Comparison of ENCODE assay signal across 9 cellular contexts in the genomic region with DNA sequence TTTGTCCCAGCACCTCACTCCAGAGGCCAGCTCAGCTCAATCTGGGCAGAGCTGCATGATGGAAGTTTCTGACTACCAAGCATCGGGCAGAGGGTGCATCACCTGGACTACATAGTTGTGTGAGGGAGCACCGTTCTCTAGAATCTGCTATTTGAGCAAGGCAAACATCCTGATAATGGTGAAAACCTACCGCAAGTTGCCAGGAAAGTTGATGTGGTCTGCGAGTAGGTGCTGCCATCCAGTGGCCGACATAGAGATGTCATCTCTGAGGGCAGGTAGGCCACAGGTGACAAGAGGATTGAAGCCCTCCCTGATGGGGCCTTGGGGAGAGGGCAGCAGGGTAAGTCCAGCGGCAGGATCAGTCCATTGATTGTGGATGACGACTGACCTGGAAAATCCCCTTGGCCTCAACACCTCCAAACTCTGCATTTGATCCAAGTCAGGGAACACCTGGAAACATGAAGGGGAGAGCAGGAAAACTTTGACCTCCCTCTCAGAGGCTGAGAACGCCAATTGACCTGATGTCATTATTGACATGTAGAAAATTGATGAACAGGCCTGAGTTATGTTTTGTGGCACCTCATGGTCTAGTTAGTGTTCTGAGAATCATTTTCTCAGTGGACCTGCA. TPM values are rescaled to one million over a fixed set of nuclear protein-coding genes. Genes with fewer than 3 reads are reported as not detected.
DNase-seq lines count a peak whose midpoint lies in the region; ATAC-seq and TF ChIP-seq lines count a peak whose summit lies in the region.
"Had no signal": no experiment of that assay in that cellular context is flagged by ENCODE, and none has a peak within 500 bp of the region (broad histone marks: within the 10 kb centered on the region; RNA-seq: fewer than 3 reads in every experiment).

No MANE protein-coding gene starts in this region.

- no peak overlapping the region for H3K4me3 Mint-ChIP-seq in activated CD8-positive, alpha-beta T cell treated with anti-CD3 and anti-CD28 coated beads for 36 hours

- no peak overlapping the region for H3K4ac ChIP-seq in mesendoderm (ENCODE audit: low read depth, low read length)

- H2BK15ac ChIP-seq in mesendoderm (replicated peaks; ENCODE audit: low read depth) = no peak overlapping the region

- no peak overlapping the region for H3K4me2 ChIP-seq in mesendoderm (ENCODE audit: low read length)

- H2BK120ac ChIP-seq in mesendoderm (ENCODE audit: low read depth, low read length) = no peak overlapping the region

- no peaks in the 10 kb centered on the region for H3K4me1 Mint-ChIP-seq in activated CD8-positive, alpha-beta T cell treated with anti-CD3 and anti-CD28 coated beads for 36 hours (ENCODE audit: low read depth)

- no peaks in the 10 kb centered on the region for H3K27me3 ChIP-seq in mesendoderm (ENCODE audit: insufficient read depth, low read length, poor library complexity)

- H3K36me3 ChIP-seq in mesendoderm (ENCODE audit: control insufficient read depth, insufficient read depth, low read length) = no peaks in the 10 kb centered on the region

- DNase-seq in NCI-H2196 (lab: John Stamatoyannopoulos, UW; ENCODE audit: unreplicated experiment) (peak; percentile 0), NCI-H2196 treated with DMSO at 0.1 percent for 48 hours (lab: John Stamatoyannopoulos, UW; ENCODE audit: unreplicated experiment) (no peak), M059J (ENCODE audit: low read depth) (peak; percentile 7), mesendoderm (peak; percentile 77), GOT3 (lab: John Stamatoyannopoulos, UW) (no peak), NCI-H1694 (lab: John Stamatoyannopoulos, UW) (no peak)
- peak; percentile 52 for DNase-seq in activated CD8-positive, alpha-beta T cell treated with anti-CD3 and anti-CD28 coated beads for 36 hours

- CTCF ChIA-PET in activated CD8-positive, alpha-beta T cell treated with anti-CD3 and anti-CD28 coated beads for 36 hours (lab: Charles Lee) = interaction anchor here (0.8 to 1.3 kb wide), 4 partner anchors 9 to 149 kb away, joined by 3 to 5 read pairs (median 3); no protein-coding TSS in a partner anchor

- H3K27ac ChIP-seq in mesendoderm (ENCODE audit: low read depth, low read length) = no peak overlapping the region

- peaks cover 9% of the 10 kb centered on the region for H3K27me3 Mint-ChIP-seq in activated CD8-positive, alpha-beta T cell treated with anti-CD3 and anti-CD28 coated beads for 36 hours

- no peak overlapping the region for H3K4me3 ChIP-seq in mesendoderm (ENCODE audit: low read length)

- H4K5ac ChIP-seq in mesendoderm (ENCODE audit: low read length) = no peak overlapping the region

- H3K9me3 Mint-ChIP-seq in activated CD8-positive, alpha-beta T cell treated with anti-CD3 and anti-CD28 coated beads for 36 hours = no peaks in the 10 kb centered on the region

- no peak overlapping the region for H4K8ac ChIP-seq in mesendoderm (ENCODE audit: low read depth, low read length)

- no peaks in the 10 kb centered on the region for H3K79me1 ChIP-seq in mesendoderm (ENCODE audit: low read length)

- H3K79me2 ChIP-seq in mesendoderm (ENCODE audit: control insufficient read depth, insufficient read depth, low read length) = no peaks in the 10 kb centered on the region

- H3K23ac ChIP-seq in mesendoderm (ENCODE audit: low read length) = no peak overlapping the region

- POLR2A ChIA-PET in activated CD8-positive, alpha-beta T cell treated with anti-CD3 and anti-CD28 coated beads for 36 hours (lab: Charles Lee) = no interaction called here

- H3K27ac Mint-ChIP-seq in activated CD8-positive, alpha-beta T cell treated with anti-CD3 and anti-CD28 coated beads for 36 hours = no peak overlapping the region

- no peaks in the 10 kb centered on the region for H3K36me3 Mint-ChIP-seq in activated CD8-positive, alpha-beta T cell treated with anti-CD3 and anti-CD28 coated beads for 36 hours (ENCODE audit: low read depth)

- ATAC-seq in GM21825 (IDR thresholded peaks at IDR 0.05; ENCODE audit: unreplicated experiment) = peak; percentile 69
- ATAC-seq in activated CD8-positive, alpha-beta T cell treated with anti-CD3 and anti-CD28 coated beads for 36 hours = peak; percentile 53

- peak; percentile 64 for TF ChIP-seq CTCF in activated CD8-positive, alpha-beta T cell treated with anti-CD3 and anti-CD28 coated beads for 36 hours (IDR thresholded peaks at IDR 0.05)

- no peak overlapping the region for H2AK5ac ChIP-seq in mesendoderm (ENCODE audit: low read length)

- no CpG with 5 or more reads among the region's 8 CpGs for WGBS in mesendoderm (ENCODE audit: extremely low coverage, insufficient coverage, low lambda C conversion rate)

- H3K9ac ChIP-seq in mesendoderm (ENCODE audit: low read length) = no peak overlapping the region

- no peak overlapping the region for H2BK5ac ChIP-seq in mesendoderm (ENCODE audit: low read length)

- intact Hi-C loops in activated CD8-positive, alpha-beta T cell treated with anti-CD3 and anti-CD28 coated beads for 36 hours (cut with micrococcal nuclease) = loop anchor here (2.0 kb wide), 1 partner anchor 147 kb away; no protein-coding TSS in a partner anchor

- no peak overlapping the region for H3K56ac ChIP-seq in mesendoderm (ENCODE audit: low read length)

- no peak overlapping the region for H3K18ac ChIP-seq in mesendoderm (ENCODE audit: low read length)

- no peaks in the 10 kb centered on the region for H3K4me1 ChIP-seq in mesendoderm (ENCODE audit: control insufficient read depth, low read depth, low read length)

RNA-seq across cellular contexts. Expression of gene LPA, which starts 3.9 kb away (rescaled TPM):
- total RNA-seq in M059J (2014; rRNA removed; shearing (Covaris generic)) = not detected in 2 replicates
- not detected for total RNA-seq in activated CD8-positive, alpha-beta T cell treated with anti-CD3 and anti-CD28 coated beads for 36 hours
- polyA plus RNA-seq in mesendoderm (2013, experiment 1 of 2) = not detected
- polyA plus RNA-seq in mesendoderm (2013, experiment 2 of 2) = not detected
- polyA plus RNA-seq: BJ had no signal

RNA-seq across cellular contexts. Expression of gene PLG, which starts 34.1 kb away (rescaled TPM):
- not detected in 2 replicates for total RNA-seq in M059J (2014; rRNA removed; shearing (Covaris generic))
- not detected for total RNA-seq in activated CD8-positive, alpha-beta T cell treated with anti-CD3 and anti-CD28 coated beads for 36 hours
- polyA plus RNA-seq in mesendoderm (2013, experiment 1 of 2) = not detected
- polyA plus RNA-seq in mesendoderm (2013, experiment 2 of 2) = not detected
- polyA plus RNA-seq: BJ had no signal

Comparison
In these comparisons a context has a peak if more than half of its experiments do, and no peak if none do; other contexts are left out.
1. DNase-seq: peak in NCI-H2196 (single experiment), M059J (single experiment), activated CD8-positive, alpha-beta T cell treated with anti-CD3 and anti-CD28 coated beads for 36 hours (single experiment) and mesendoderm (single experiment); none in NCI-H2196 treated with DMSO at 0.1 percent for 48 hours (single experiment), GOT3 (single experiment) and NCI-H1694 (single experiment).